In genomic region chr5:142845954-142846398, GRCh38 we compare ENCODE assay signal across 8 cellular contexts.
DNase-seq lines count a peak whose midpoint lies in the region; ATAC-seq and TF ChIP-seq lines count a peak whose summit lies in the region.

No MANE protein-coding gene starts in this region.

- peak; percentile 54 for ATAC-seq in GM19397 (IDR thresholded peaks at IDR 0.05; ENCODE audit: unreplicated experiment)
- peak; percentile 43 for ATAC-seq in HG03108 (IDR thresholded peaks at IDR 0.05; ENCODE audit: unreplicated experiment)
- no peak for ATAC-seq in gastrocnemius medialis
- no peak for ATAC-seq in GM19467 (IDR thresholded peaks at IDR 0.05; ENCODE audit: unreplicated experiment)

- H3K27me3 ChIP-seq in colonic mucosa: no peaks in the 10 kb centered on the region
- H3K27me3 ChIP-seq in gastrocnemius medialis: no peaks in the 10 kb centered on the region

- H3K4me1 ChIP-seq in colonic mucosa (peaks cover 13% of the 10 kb centered on the region), gastrocnemius medialis (peaks cover 33 to 50% of the 10 kb centered on the region in 2 donors)

- TF ChIP-seq CTCF in colonic mucosa (IDR thresholded peaks at IDR 0.05) (no peak), gastrocnemius medialis (IDR thresholded peaks at IDR 0.05 in 4 of 5, conservative IDR thresholded peaks at IDR 0.05 in 1 of 5) (no peak)

- H3K9ac ChIP-seq in colonic mucosa (ENCODE audit: low read depth in 2 of 2, low read length in 2 of 2): peak overlapping the region in 1 of 2 donors; percentile 44

- H3K4me3 ChIP-seq in colonic mucosa (no peak overlapping the region), gastrocnemius medialis (no peak overlapping the region)

- no peak for DNase-seq in colonic mucosa
- no peak for DNase-seq in gastrocnemius medialis
- DNase-seq in posterior cingulate gyrus: no peak
- DNase-seq in midbrain (lab: John Stamatoyannopoulos, UW): no peak
- DNase-seq in DMS153 (lab: John Stamatoyannopoulos, UW): no peak

- intact Hi-C loops in colonic mucosa (cut with DNase I): no loop called here
- intact Hi-C loops in gastrocnemius medialis (cut with DNase I; ENCODE audit: low total_unique reads): no loop called here
- intact Hi-C loops in posterior cingulate gyrus (cut with DNase I): no loop called here

- in situ Hi-C loops in gastrocnemius medialis (cut with MboI; ENCODE audit: low sequenced_read_pairs in 4 of 4): no loop called here

- no peak for TF ChIP-seq POLR2A in gastrocnemius medialis (IDR thresholded peaks at IDR 0.05)

- peak overlapping the region; percentile 73 for H3K27ac ChIP-seq in colonic mucosa
- peak overlapping the region; percentile 0 to 29 (median 9) for H3K27ac ChIP-seq in gastrocnemius medialis

- H3K9me3 ChIP-seq in colonic mucosa: no peaks in the 10 kb centered on the region
- no peaks in the 10 kb centered on the region for H3K9me3 ChIP-seq in gastrocnemius medialis

- H3K36me3 ChIP-seq in colonic mucosa: no peaks in the 10 kb centered on the region
- H3K36me3 ChIP-seq in gastrocnemius medialis: no peaks in the 10 kb centered on the region

Comparison
In these comparisons a context has a peak if more than half of its experiments do, and no peak if none do; other contexts are left out.
1. ATAC-seq: peak in GM19397 (single experiment) and HG03108 (single experiment); none in gastrocnemius medialis (0 of 2) and GM19467 (single experiment).